ENCODE assay signal across 2 cellular contexts in genomic region chr11:118128310-118128709, GRCh38.
TF ChIP-seq lines count a peak whose summit lies in the region.

No MANE protein-coding gene starts in this region.

TF ChIP-seq in SK-N-SH treated with all-trans-retinoic acid at 6 μM for 48 hours, 23 proteins besides CTCF, POLR2A, EP300 and RAD21 (continued from another document):
- TF ChIP-seq, protein P1, sequence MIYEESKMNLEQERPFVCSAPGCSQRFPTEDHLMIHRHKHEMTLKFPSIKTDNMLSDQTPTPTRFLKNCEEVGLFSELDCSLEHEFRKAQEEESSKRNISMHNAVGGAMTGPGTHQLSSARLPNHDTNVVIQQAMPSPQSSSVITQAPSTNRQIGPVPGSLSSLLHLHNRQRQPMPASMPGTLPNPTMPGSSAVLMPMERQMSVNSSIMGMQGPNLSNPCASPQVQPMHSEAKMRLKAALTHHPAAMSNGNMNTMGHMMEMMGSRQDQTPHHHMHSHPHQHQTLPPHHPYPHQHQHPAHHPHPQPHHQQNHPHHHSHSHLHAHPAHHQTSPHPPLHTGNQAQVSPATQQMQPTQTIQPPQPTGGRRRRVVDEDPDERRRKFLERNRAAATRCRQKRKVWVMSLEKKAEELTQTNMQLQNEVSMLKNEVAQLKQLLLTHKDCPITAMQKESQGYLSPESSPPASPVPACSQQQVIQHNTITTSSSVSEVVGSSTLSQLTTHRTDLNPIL (CRISPR knock-in tag; IDR thresholded peaks at IDR 0.05; ENCODE audit: low read depth) = no peak

TF ChIP-seq in SK-N-SH, 30 proteins besides CTCF, POLR2A, EP300 and RAD21 (continued from another document):
- TF ChIP-seq TEAD4 (IDR thresholded peaks at IDR 0.05; ENCODE audit: borderline replicate concordance, insufficient read depth) (no peak), RCOR1 (IDR thresholded peaks at IDR 0.05; ENCODE audit: low read length) (no peak), SMC3 (IDR thresholded peaks at IDR 0.05; ENCODE audit: low read depth, low read length) (no peak), MXI1 (IDR thresholded peaks at IDR 0.05; ENCODE audit: low read depth, low read length) (no peak), CHD2 (IDR thresholded peaks at IDR 0.05; ENCODE audit: low read length, partially characterized antibody) (no peak), SIN3A (IDR thresholded peaks at IDR 0.05; ENCODE audit: borderline replicate concordance, low read depth, low read length) (no peak), RXRA (IDR thresholded peaks at IDR 0.05; ENCODE audit: borderline replicate concordance, low read depth) (no peak), FOXM1 (IDR thresholded peaks at IDR 0.05; ENCODE audit: low read depth) (no peak)
- TF ChIP-seq, protein P2, sequence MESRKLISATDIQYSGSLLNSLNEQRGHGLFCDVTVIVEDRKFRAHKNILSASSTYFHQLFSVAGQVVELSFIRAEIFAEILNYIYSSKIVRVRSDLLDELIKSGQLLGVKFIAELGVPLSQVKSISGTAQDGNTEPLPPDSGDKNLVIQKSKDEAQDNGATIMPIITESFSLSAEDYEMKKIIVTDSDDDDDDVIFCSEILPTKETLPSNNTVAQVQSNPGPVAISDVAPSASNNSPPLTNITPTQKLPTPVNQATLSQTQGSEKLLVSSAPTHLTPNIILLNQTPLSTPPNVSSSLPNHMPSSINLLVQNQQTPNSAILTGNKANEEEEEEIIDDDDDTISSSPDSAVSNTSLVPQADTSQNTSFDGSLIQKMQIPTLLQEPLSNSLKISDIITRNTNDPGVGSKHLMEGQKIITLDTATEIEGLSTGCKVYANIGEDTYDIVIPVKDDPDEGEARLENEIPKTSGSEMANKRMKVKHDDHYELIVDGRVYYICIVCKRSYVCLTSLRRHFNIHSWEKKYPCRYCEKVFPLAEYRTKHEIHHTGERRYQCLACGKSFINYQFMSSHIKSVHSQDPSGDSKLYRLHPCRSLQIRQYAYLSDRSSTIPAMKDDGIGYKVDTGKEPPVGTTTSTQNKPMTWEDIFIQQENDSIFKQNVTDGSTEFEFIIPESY (IDR thresholded peaks at IDR 0.05; ENCODE audit: borderline replicate concordance, low read depth) = no peak
